ENCODE assay signal across 2 cellular contexts in the genomic region with DNA sequence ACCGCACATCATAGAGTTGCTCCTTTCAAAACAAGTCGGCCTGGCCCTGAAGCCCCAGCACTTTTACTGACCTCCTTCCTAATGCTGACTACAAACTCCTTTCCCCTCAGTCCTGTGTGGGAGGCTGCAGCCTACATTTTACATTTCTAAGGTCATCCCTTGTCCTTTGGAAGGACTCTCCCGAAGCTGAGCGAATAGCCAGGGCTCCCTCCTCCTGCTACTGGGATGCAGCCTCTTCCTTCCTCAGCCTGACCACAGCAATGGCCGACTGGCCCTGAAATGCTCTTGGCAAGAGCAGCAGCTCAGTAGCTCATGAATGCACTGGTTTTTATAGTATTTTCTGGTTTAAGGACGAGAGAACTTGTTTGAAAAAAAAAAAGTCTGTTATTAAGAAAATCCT.
A peak's percentile ranks its signal among the peaks of the same experiment; 100 is the strongest.
TF ChIP-seq lines count a peak whose summit lies in the region.

No MANE protein-coding gene starts in this region.

TF ChIP-seq in WTC11, 78 proteins besides CTCF, POLR2A, EP300 and RAD21:
- TF ChIP-seq, protein P1, sequence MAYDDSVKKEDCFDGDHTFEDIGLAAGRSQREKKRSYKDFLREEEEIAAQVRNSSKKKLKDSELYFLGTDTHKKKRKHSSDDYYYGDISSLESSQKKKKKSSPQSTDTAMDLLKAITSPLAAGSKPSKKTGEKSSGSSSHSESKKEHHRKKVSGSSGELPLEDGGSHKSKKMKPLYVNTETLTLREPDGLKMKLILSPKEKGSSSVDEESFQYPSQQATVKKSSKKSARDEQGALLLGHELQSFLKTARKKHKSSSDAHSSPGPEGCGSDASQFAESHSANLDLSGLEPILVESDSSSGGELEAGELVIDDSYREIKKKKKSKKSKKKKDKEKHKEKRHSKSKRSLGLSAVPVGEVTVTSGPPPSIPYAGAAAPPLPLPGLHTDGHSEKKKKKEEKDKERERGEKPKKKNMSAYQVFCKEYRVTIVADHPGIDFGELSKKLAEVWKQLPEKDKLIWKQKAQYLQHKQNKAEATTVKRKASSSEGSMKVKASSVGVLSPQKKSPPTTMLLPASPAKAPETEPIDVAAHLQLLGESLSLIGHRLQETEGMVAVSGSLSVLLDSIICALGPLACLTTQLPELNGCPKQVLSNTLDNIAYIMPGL (CRISPR knock-in tag; IDR thresholded peaks at IDR 0.05): no peak
- TF ChIP-seq PRRX2 (CRISPR knock-in tag; IDR thresholded peaks at IDR 0.05) (no peak), GTF2I (CRISPR knock-in tag; conservative IDR thresholded peaks at IDR 0.05) (no peak), SOX15 (CRISPR knock-in tag; IDR thresholded peaks at IDR 0.05) (no peak), NR3C1 (CRISPR knock-in tag; conservative IDR thresholded peaks at IDR 0.05; ENCODE audit: low read depth) (no peak), HMGA2 (CRISPR knock-in tag; IDR thresholded peaks at IDR 0.05) (no peak), SP1 (CRISPR knock-in tag; conservative IDR thresholded peaks at IDR 0.05) (no peak), CREB1 (CRISPR knock-in tag; IDR thresholded peaks at IDR 0.05) (no peak), NFE2L1 (CRISPR knock-in tag; IDR thresholded peaks at IDR 0.05) (no peak), ZNF416 (CRISPR knock-in tag; IDR thresholded peaks at IDR 0.05) (no peak), CBFB (CRISPR knock-in tag; IDR thresholded peaks at IDR 0.05; ENCODE audit: low read depth) (no peak)
- TF ChIP-seq, protein P2, sequence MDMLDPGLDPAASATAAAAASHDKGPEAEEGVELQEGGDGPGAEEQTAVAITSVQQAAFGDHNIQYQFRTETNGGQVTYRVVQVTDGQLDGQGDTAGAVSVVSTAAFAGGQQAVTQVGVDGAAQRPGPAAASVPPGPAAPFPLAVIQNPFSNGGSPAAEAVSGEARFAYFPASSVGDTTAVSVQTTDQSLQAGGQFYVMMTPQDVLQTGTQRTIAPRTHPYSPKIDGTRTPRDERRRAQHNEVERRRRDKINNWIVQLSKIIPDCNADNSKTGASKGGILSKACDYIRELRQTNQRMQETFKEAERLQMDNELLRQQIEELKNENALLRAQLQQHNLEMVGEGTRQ (CRISPR knock-in tag; IDR thresholded peaks at IDR 0.05): no peak
- TF ChIP-seq, protein P3, sequence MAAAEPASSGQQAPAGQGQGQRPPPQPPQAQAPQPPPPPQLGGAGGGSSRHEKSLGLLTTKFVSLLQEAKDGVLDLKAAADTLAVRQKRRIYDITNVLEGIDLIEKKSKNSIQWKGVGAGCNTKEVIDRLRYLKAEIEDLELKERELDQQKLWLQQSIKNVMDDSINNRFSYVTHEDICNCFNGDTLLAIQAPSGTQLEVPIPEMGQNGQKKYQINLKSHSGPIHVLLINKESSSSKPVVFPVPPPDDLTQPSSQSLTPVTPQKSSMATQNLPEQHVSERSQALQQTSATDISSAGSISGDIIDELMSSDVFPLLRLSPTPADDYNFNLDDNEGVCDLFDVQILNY (CRISPR knock-in tag; IDR thresholded peaks at IDR 0.05): no peak

TF ChIP-seq in H1, 55 proteins besides CTCF, POLR2A, EP300 and RAD21:
- peak; percentile 64 for TF ChIP-seq TBP (IDR thresholded peaks at IDR 0.05; ENCODE audit: low read depth, low read length)
- no peak for TF ChIP-seq SAP30 (IDR thresholded peaks at IDR 0.05; ENCODE audit: insufficient read depth, insufficient replicate concordance, low read length)
